In the genomic region with DNA sequence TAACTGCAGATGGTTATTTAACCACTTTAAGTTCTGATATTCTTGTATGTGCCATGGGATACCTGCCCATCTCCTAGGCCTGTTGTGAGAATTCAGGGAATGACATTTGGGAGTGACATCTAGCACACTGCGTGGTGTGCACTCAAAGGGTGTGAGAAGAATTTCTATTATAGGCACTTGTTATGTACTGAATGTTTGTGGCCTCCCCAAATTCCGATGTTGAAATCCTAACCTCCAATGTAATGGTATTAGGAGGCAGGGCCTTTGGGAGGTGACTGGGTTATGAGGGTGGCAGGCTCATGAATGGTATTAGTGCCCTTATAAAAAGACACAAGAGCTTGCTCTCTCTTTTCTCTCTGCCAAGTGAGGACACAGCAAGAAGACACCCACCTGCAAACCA, we compare ENCODE assay signal across 1 cellular context.
TF ChIP-seq lines count a peak whose summit lies in the region.

No MANE protein-coding gene starts in this region.

TF ChIP-seq in SK-N-SH treated with all-trans-retinoic acid at 6 μM for 48 hours, 23 proteins besides CTCF, POLR2A, EP300 and RAD21 (continued from another document):
- TF ChIP-seq, protein P1, sequence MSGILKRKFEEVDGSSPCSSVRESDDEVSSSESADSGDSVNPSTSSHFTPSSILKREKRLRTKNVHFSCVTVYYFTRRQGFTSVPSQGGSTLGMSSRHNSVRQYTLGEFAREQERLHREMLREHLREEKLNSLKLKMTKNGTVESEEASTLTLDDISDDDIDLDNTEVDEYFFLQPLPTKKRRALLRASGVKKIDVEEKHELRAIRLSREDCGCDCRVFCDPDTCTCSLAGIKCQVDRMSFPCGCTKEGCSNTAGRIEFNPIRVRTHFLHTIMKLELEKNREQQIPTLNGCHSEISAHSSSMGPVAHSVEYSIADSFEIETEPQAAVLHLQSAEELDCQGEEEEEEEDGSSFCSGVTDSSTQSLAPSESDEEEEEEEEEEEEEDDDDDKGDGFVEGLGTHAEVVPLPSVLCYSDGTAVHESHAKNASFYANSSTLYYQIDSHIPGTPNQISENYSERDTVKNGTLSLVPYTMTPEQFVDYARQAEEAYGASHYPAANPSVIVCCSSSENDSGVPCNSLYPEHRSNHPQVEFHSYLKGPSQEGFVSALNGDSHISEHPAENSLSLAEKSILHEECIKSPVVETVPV (CRISPR knock-in tag; IDR thresholded peaks at IDR 0.05): no peak
